In genomic region chr22:26489447-26490036, GRCh38 we compare ENCODE assay signal across 18 cellular contexts. TPM values are rescaled to one million over a fixed set of nuclear protein-coding genes. Genes with fewer than 3 reads are reported as not detected.
DNase-seq lines count a peak whose midpoint lies in the region; ATAC-seq and TF ChIP-seq lines count a peak whose summit lies in the region.
"Had no signal": no experiment of that assay in that cellular context is flagged by ENCODE, and none has a peak within 500 bp of the region (broad histone marks: within the 10 kb centered on the region; RNA-seq: fewer than 3 reads in every experiment).

No MANE protein-coding gene starts in this region.

- no peaks in the 10 kb centered on the region for H3K27me3 Mint-ChIP-seq in activated naive CD4-positive, alpha-beta T cell treated with anti-CD3 and anti-CD28 coated beads, Interleukin-2, amount 50 U/mL, for 24 hours
- no peaks in the 10 kb centered on the region for H3K27me3 Mint-ChIP-seq in activated CD4-positive, alpha-beta memory T cell treated with anti-CD3 and anti-CD28 coated beads, Interleukin-2, amount 10 ng/mL, durations not matched to agents 7 days and 5 days
- no peaks in the 10 kb centered on the region for H3K27me3 Mint-ChIP-seq in WTC11 (ENCODE audit: low read depth)

- CTCF ChIA-PET in activated CD4-positive, alpha-beta memory T cell treated with anti-CD3 and anti-CD28 coated beads, Interleukin-2, amount 10 ng/mL, durations not matched to agents 7 days and 5 days (lab: Charles Lee), result interaction anchor here (1.4 kb wide), 1 partner anchor 14 kb away, joined by 4 read pairs; no protein-coding TSS in a partner anchor
- CTCF ChIA-PET in WTC11 (lab: Charles Lee), result no interaction called here

- peaks cover 16% of the 10 kb centered on the region for H3K4me1 Mint-ChIP-seq in activated naive CD4-positive, alpha-beta T cell treated with anti-CD3 and anti-CD28 coated beads, Interleukin-2, amount 50 U/mL, for 24 hours
- H3K4me1 Mint-ChIP-seq in activated CD4-positive, alpha-beta memory T cell treated with anti-CD3 and anti-CD28 coated beads, Interleukin-2, amount 10 ng/mL, durations not matched to agents 7 days and 5 days, result peaks cover 31% of the 10 kb centered on the region
- peaks cover 7% of the 10 kb centered on the region for H3K4me1 Mint-ChIP-seq in WTC11

- POLR2A ChIA-PET in activated CD4-positive, alpha-beta memory T cell treated with anti-CD3 and anti-CD28 coated beads, Interleukin-2, amount 10 ng/mL, durations not matched to agents 7 days and 5 days (lab: Charles Lee), result interaction anchor here (0.7 to 1.5 kb wide), 2 partner anchors 14 to 183 kb away, joined by 3 read pairs; no protein-coding TSS in a partner anchor
- POLR2A ChIA-PET in WTC11 (lab: Charles Lee), result no interaction called here

- no peak overlapping the region for H3K4me3 Mint-ChIP-seq in activated naive CD4-positive, alpha-beta T cell treated with anti-CD3 and anti-CD28 coated beads, Interleukin-2, amount 50 U/mL, for 24 hours
- H3K4me3 Mint-ChIP-seq in activated CD4-positive, alpha-beta memory T cell treated with anti-CD3 and anti-CD28 coated beads, Interleukin-2, amount 10 ng/mL, durations not matched to agents 7 days and 5 days, result no peak overlapping the region
- no peak overlapping the region for H3K4me3 Mint-ChIP-seq in WTC11

- TF ChIP-seq CTCF in WTC11 (IDR thresholded peaks at IDR 0.05), result no peak

- peak overlapping the region; percentile 68 for H3K27ac Mint-ChIP-seq in activated naive CD4-positive, alpha-beta T cell treated with anti-CD3 and anti-CD28 coated beads, Interleukin-2, amount 50 U/mL, for 24 hours
- H3K27ac Mint-ChIP-seq in activated CD4-positive, alpha-beta memory T cell treated with anti-CD3 and anti-CD28 coated beads, Interleukin-2, amount 10 ng/mL, durations not matched to agents 7 days and 5 days, result peak overlapping the region; percentile 65
- no peak overlapping the region; the same call in 1 of the 2 replicates for H3K27ac Mint-ChIP-seq in WTC11

- no peak for DNase-seq in activated naive CD4-positive, alpha-beta T cell treated with anti-CD3 and anti-CD28 coated beads, Interleukin-2, amount 50 U/mL, for 16 hours
- DNase-seq in activated CD4-positive, alpha-beta memory T cell treated with anti-CD3 and anti-CD28 coated beads, Interleukin-2, amount 10 ng/mL, durations not matched to agents 7 days and 5 days, result no peak
- DNase-seq in islet precursor cell, result peak; percentile 66
- DNase-seq in DMS79 (lab: John Stamatoyannopoulos, UW), result no peak
- no peak for DNase-seq in WTC11 (ENCODE audit: low spot score)
- DNase-seq in Ammon's horn (ENCODE audit: low spot score), result no peak
- DNase-seq: ACHN, foreskin fibroblast, GF-D8, Kasumi-1, left ventricle myocardium inferior, NCI-H1417 treated with DMSO at 0.1 percent for 48 hours, NCI-H2171, NCI-H774, Peyer's patch, stomach had no signal

- no peaks in the 10 kb centered on the region for H3K9me3 Mint-ChIP-seq in activated naive CD4-positive, alpha-beta T cell treated with anti-CD3 and anti-CD28 coated beads, Interleukin-2, amount 50 U/mL, for 24 hours
- no peaks in the 10 kb centered on the region for H3K9me3 Mint-ChIP-seq in activated CD4-positive, alpha-beta memory T cell treated with anti-CD3 and anti-CD28 coated beads, Interleukin-2, amount 10 ng/mL, durations not matched to agents 7 days and 5 days
- H3K9me3 Mint-ChIP-seq in WTC11, result no peaks in the 10 kb centered on the region

- ATAC-seq in HG03159 (IDR thresholded peaks at IDR 0.05; ENCODE audit: unreplicated experiment), result no peak
- ATAC-seq in WTC11, result no peak

- H3K36me3 Mint-ChIP-seq in activated naive CD4-positive, alpha-beta T cell treated with anti-CD3 and anti-CD28 coated beads, Interleukin-2, amount 50 U/mL, for 24 hours, result peaks cover 9% of the 10 kb centered on the region
- peaks cover 61% of the 10 kb centered on the region for H3K36me3 Mint-ChIP-seq in activated CD4-positive, alpha-beta memory T cell treated with anti-CD3 and anti-CD28 coated beads, Interleukin-2, amount 10 ng/mL, durations not matched to agents 7 days and 5 days (ENCODE audit: low read depth)
- H3K36me3 Mint-ChIP-seq in WTC11, result peaks cover 64% of the 10 kb centered on the region

TF ChIP-seq in WTC11, 78 proteins besides CTCF, POLR2A, EP300 and RAD21:
- TF ChIP-seq RELA (CRISPR knock-in tag; IDR thresholded peaks at IDR 0.05; ENCODE audit: borderline replicate concordance) (no peak), CBFB (CRISPR knock-in tag; IDR thresholded peaks at IDR 0.05; ENCODE audit: low read depth) (no peak), ZNF416 (CRISPR knock-in tag; IDR thresholded peaks at IDR 0.05) (no peak), MAX (CRISPR knock-in tag; IDR thresholded peaks at IDR 0.05) (no peak), KAT7 (CRISPR knock-in tag; IDR thresholded peaks at IDR 0.05; ENCODE audit: borderline replicate concordance) (no peak)

RNA-seq across cellular contexts. Expression of gene SRRD, which starts 5.9 kb away (rescaled TPM):
- 10 to 100 TPM; 17.5 TPM for total RNA-seq in activated CD4-positive, alpha-beta memory T cell treated with anti-CD3 and anti-CD28 coated beads, Interleukin-2, amount 10 ng/mL, durations not matched to agents 7 days and 5 days
- 20.0 to 25.1 TPM (median 22.9 TPM) in 3 replicates for total RNA-seq in WTC11 (2021)

RNA-seq across cellular contexts. Expression of gene HPS4, which starts 6.0 kb away (rescaled TPM):
- 10 to 100 TPM; 37.3 to 37.6 TPM for total RNA-seq in activated CD4-positive, alpha-beta memory T cell treated with anti-CD3 and anti-CD28 coated beads, Interleukin-2, amount 10 ng/mL, durations not matched to agents 7 days and 5 days
- total RNA-seq in WTC11 (2021), result 41.1 to 48.1 TPM (median 42.7 TPM) in 3 replicates

RNA-seq across cellular contexts. Expression of gene TFIP11, which starts 22.7 kb away (rescaled TPM):
- total RNA-seq in activated CD4-positive, alpha-beta memory T cell treated with anti-CD3 and anti-CD28 coated beads, Interleukin-2, amount 10 ng/mL, durations not matched to agents 7 days and 5 days, result 10 to 100 TPM; 50.8 to 55.5 TPM
- 24.6 to 26.9 TPM (median 25.7 TPM) in 3 replicates for total RNA-seq in WTC11 (2021)
